Comparison of ENCODE assay signal across 8 cellular contexts in genomic region chr13:44577236-44578063, GRCh38. TPM values are rescaled to one million over a fixed set of nuclear protein-coding genes. Genes with fewer than 3 reads are reported as not detected.
DNase-seq lines count a peak whose midpoint lies in the region; ATAC-seq, FAIRE-seq and TF ChIP-seq lines count a peak whose summit lies in the region.

No MANE protein-coding gene starts in this region.

- no peak for TF ChIP-seq EP300 in upper lobe of left lung (IDR thresholded peaks at IDR 0.05)

- intact Hi-C loops in adrenal gland (cut with DNase I): no loop called here
- intact Hi-C loops in heart right ventricle (cut with DNase I): loop anchor here in 6 of 10 donors (1.0 to 10.0 kb wide), 14 partner anchors 80 to 397 kb away; no protein-coding TSS in a partner anchor
- intact Hi-C loops in posterior cingulate gyrus (cut with DNase I): loop anchor here (2.0 to 10.0 kb wide), 2 partner anchors 93 to 339 kb away; no protein-coding TSS in a partner anchor

- TF ChIP-seq POLR2A in GM12891 (IDR thresholded peaks at IDR 0.05; ENCODE audit: low read depth, low read length) (no peak), adrenal gland (IDR thresholded peaks at IDR 0.05) (peak; percentile 53 to 85), upper lobe of left lung (IDR thresholded peaks at IDR 0.05) (peak in 3 of 4 donors; percentile 61 to 82 (median 81))

- ATAC-seq in HG02798 (IDR thresholded peaks at IDR 0.05; ENCODE audit: poor library complexity, unreplicated experiment): peak; percentile 69
- ATAC-seq in heart right ventricle: peak; percentile 91 to 97 (median 94)
- ATAC-seq in upper lobe of left lung (ENCODE audit: low FRiP score in 2 of 2): peak; percentile 95 to 96

- H3K9me3 ChIP-seq in adrenal gland (replicated peaks in 1 of 3): no peaks in the 10 kb centered on the region
- H3K9me3 ChIP-seq in heart right ventricle: no peaks in the 10 kb centered on the region
- H3K9me3 ChIP-seq in upper lobe of left lung: no peaks in the 10 kb centered on the region

- TF ChIP-seq CTCF in adrenal gland (IDR thresholded peaks at IDR 0.05) (no peak), heart right ventricle (IDR thresholded peaks at IDR 0.05) (no peak), upper lobe of left lung (IDR thresholded peaks at IDR 0.05) (peak in 1 of 6 experiments; percentile 6)

- H3K4me1 ChIP-seq in adrenal gland (replicated peaks in 1 of 2) (peaks cover 4 to 31% of the 10 kb centered on the region in 2 donors), heart right ventricle (peaks cover 4 to 44% (median 38%) of the 10 kb centered on the region in 9 donors), upper lobe of left lung (peaks cover 17 to 31% (median 18%) of the 10 kb centered on the region in 4 donors)

- WGBS in adrenal gland, 4 donors: 0 to 1% (median 1%) methylated on average over 26 to 94 of the region's 94 CpGs
- 0% methylated on average over 73 to 93 of the region's 94 CpGs for WGBS in heart right ventricle, 2 donors
- 0 to 1% methylated on average over 18 to 57 of the region's 94 CpGs for WGBS in upper lobe of left lung, 2 donors

- H3K4me3 ChIP-seq in adrenal gland: peak overlapping the region; percentile 43 to 91 (median 68)
- peak overlapping the region; percentile 68 to 98 (median 94) for H3K4me3 ChIP-seq in heart right ventricle
- peak overlapping the region; percentile 65 to 99 (median 94) for H3K4me3 ChIP-seq in upper lobe of left lung

- peak; percentile 97 for FAIRE-seq in GM12891 (lab: Jason Lieb, UNC)

- H3K27me3 ChIP-seq in adrenal gland (no peaks in the 10 kb centered on the region), heart right ventricle (no peaks in the 10 kb centered on the region), upper lobe of left lung (no peaks in the 10 kb centered on the region)

- DNase-seq in GM12891 (ENCODE audit: insufficient read length, low spot score) (peak; percentile 85), NCI-H1436 (lab: John Stamatoyannopoulos, UW) (peak; percentile 86), SW480 (ENCODE audit: low spot score) (peak; percentile 97), adrenal gland (peak; percentile 96 to 98 (median 97)), heart right ventricle (peak; percentile 97 to 98), posterior cingulate gyrus (peak; percentile 92 to 99 (median 93)), upper lobe of left lung (peak; percentile 96 to 99)

- H3K27ac ChIP-seq in adrenal gland (peak overlapping the region; percentile 70 to 99 (median 93)), heart right ventricle (peak overlapping the region; percentile 86 to 98 (median 97)), upper lobe of left lung (peak overlapping the region; percentile 91 to 97 (median 94))

- H3K36me3 ChIP-seq in adrenal gland (replicated peaks in 1 of 2): no peaks in the 10 kb centered on the region
- H3K36me3 ChIP-seq in heart right ventricle: no peaks in the 10 kb centered on the region
- no peaks in the 10 kb centered on the region for H3K36me3 ChIP-seq in upper lobe of left lung

TF ChIP-seq in GM12891, 5 proteins besides CTCF, POLR2A, EP300 and RAD21:
- TF ChIP-seq SPI1 (IDR thresholded peaks at IDR 0.05; ENCODE audit: low read depth, low read length) (peak; percentile 84), PAX5 (IDR thresholded peaks at IDR 0.05; ENCODE audit: insufficient read depth, low read length, severe bottlenecking) (peak; percentile 51), POLR2AphosphoS5 (IDR thresholded peaks at IDR 0.05; ENCODE audit: low read depth, low read length) (no peak; the same call in 1 of the 2 replicates), TAF1 (IDR thresholded peaks at IDR 0.05; ENCODE audit: low read depth, low read length) (peak; percentile 59; the same call in 1 of the 2 replicates), POU2F2 (IDR thresholded peaks at IDR 0.05; ENCODE audit: low read depth, low read length) (peak; percentile 64; the same call in 1 of the 2 replicates)
TF ChIP-seq in GM12891: peak in this region for 4.

RNA-seq across cellular contexts. Expression of gene TSC22D1, which starts 1.3 kb away (rescaled TPM):
- 1.7 TPM for polyA plus RNA-seq in GM12891 (2012; ENCODE audit: low read depth, missing spikeins)
- total RNA-seq in adrenal gland (100 to 1,000 TPM in 3 of 8 donors, 10 to 100 TPM in 5; 28.5 to 113 (median 77.9) TPM), heart right ventricle (100 to 1,000 TPM in 8 of 10 donors, 10 to 100 TPM in 2; 87.2 to 200 (median 129) TPM), upper lobe of left lung (100 to 1,000 TPM in 4 of 6 donors, 10 to 100 TPM in 2; 66.0 to 158 (median 115) TPM)
- polyA plus RNA-seq in adrenal gland (10 to 100 TPM; 38.5 to 48.1 (median 41.2) TPM), heart right ventricle (10 to 100 TPM; 48.5 to 82.4 TPM)

Comparison
In these comparisons a context has a peak if more than half of its experiments do, and no peak if none do; other contexts are left out.
1. Peak in every context shown above with its lines: DNase-seq, ATAC-seq, H3K4me3 ChIP-seq and H3K27ac ChIP-seq.
2. intact Hi-C loops: an anchor here in heart right ventricle (1.0 to 10.0 kb wide) and posterior cingulate gyrus (2.0 to 10.0 kb wide); none called in adrenal gland.